ENCODE assay signal across 13 cellular contexts in genomic region chr4:78032446-78032845, GRCh38. TPM values are rescaled to one million over a fixed set of nuclear protein-coding genes. Genes with fewer than 3 reads are reported as not detected.
DNase-seq lines count a peak whose midpoint lies in the region; FAIRE-seq and TF ChIP-seq lines count a peak whose summit lies in the region.
"Had no signal": no experiment of that assay in that cellular context is flagged by ENCODE, and none has a peak within 500 bp of the region (broad histone marks: within the 10 kb centered on the region; RNA-seq: fewer than 3 reads in every experiment).

No MANE protein-coding gene starts in this region.

- in situ Hi-C loops in mammary epithelial cell (cut with MboI; ENCODE audit: low sequenced_read_pairs in 2 of 2), result no loop called here

- H3K36me3 Mint-ChIP-seq in progenitor cell of endocrine pancreas (ENCODE audit: insufficient read depth), result no peaks in the 10 kb centered on the region

- no peak overlapping the region for H3K4me3 Mint-ChIP-seq in progenitor cell of endocrine pancreas (ENCODE audit: low read depth)

- H3K4me2 ChIP-seq in mammary epithelial cell (ENCODE audit: insufficient read depth, low read depth, low read length), result no peak overlapping the region

- TF ChIP-seq CTCF in mammary epithelial cell (conservative IDR thresholded peaks at IDR 0.05 in 1 of 2, IDR thresholded peaks at IDR 0.05 in 1 of 2; ENCODE audit: extremely low read depth in 1 of 2, insufficient read depth in 1 of 2, low read depth in 1 of 2, low read length in 2 of 2) (peak in 1 of 2 donors; percentile 38), progenitor cell of endocrine pancreas (IDR thresholded peaks at IDR 0.05; ENCODE audit: unreplicated experiment) (no peak)

- no peak overlapping the region for H3K9ac ChIP-seq in mammary epithelial cell (ENCODE audit: insufficient read depth, low read length)

- no peaks in the 10 kb centered on the region for H3K79me2 ChIP-seq in mammary epithelial cell (ENCODE audit: insufficient read depth, low read length)

- CTCF ChIA-PET in mammary epithelial cell (lab: Charles Lee; ENCODE audit: low non-redundant PET), result no interaction called here

- no peak overlapping the region for H2AFZ ChIP-seq in mammary epithelial cell (ENCODE audit: low read depth, low read length)

- no peak overlapping the region for H3K27ac ChIP-seq in mammary epithelial cell (ENCODE audit: insufficient read depth, low read depth, low read length)
- H3K27ac ChIP-seq: body of pancreas, tibial nerve had no signal

- H3K9me3 ChIP-seq in mammary epithelial cell (replicated peaks; ENCODE audit: insufficient read depth, low read length), result no peaks in the 10 kb centered on the region
- H3K9me3 ChIP-seq: body of pancreas, tibial nerve had no signal

- no peak overlapping the region for H3K4me3 ChIP-seq in mammary epithelial cell (replicated peaks in 1 of 3; ENCODE audit: insufficient read depth in 1 of 3, low read depth in 2 of 3, low read length in 3 of 3)
- H3K4me3 ChIP-seq: body of pancreas, GM12878, K562, tibial nerve had no signal

- no TSS peak for BruUV-seq in mammary epithelial cell (replicated peaks; lab: Mats Ljungman, UMichigan)

- no peaks in the 10 kb centered on the region for H3K4me1 Mint-ChIP-seq in progenitor cell of endocrine pancreas (ENCODE audit: low read depth)

- intact Hi-C loops in mammary epithelial cell (cut with micrococcal nuclease), result no loop called here
- intact Hi-C loops in head of caudate nucleus (cut with DNase I), result no loop called here

- FAIRE-seq in HTR-8/SVneo (lab: Jason Lieb, UNC), result no peak
- FAIRE-seq: GM12878, K562 had no signal

- H3K4me1 ChIP-seq in mammary epithelial cell (ENCODE audit: insufficient read depth, low read length), result no peaks in the 10 kb centered on the region
- H3K4me1 ChIP-seq: body of pancreas, tibial nerve had no signal

- H4K20me1 ChIP-seq in mammary epithelial cell (ENCODE audit: insufficient read depth, low read length), result no peaks in the 10 kb centered on the region

- dilution Hi-C loops in mammary epithelial cell (cut with HindIII; ENCODE audit: low sequenced_read_pairs), result no loop called here

- H3K9me3 Mint-ChIP-seq in progenitor cell of endocrine pancreas (ENCODE audit: low read depth), result no peaks in the 10 kb centered on the region

- DNase-seq in DMS153 (lab: John Stamatoyannopoulos, UW) (peak; percentile 98), NCI-H1105 treated with DMSO at 0.1 percent for 48 hours (lab: John Stamatoyannopoulos, UW) (peak; percentile 98), NCI-H345 (lab: John Stamatoyannopoulos, UW) (peak; percentile 84), mammary epithelial cell (peak; percentile 20), HTR-8/SVneo (ENCODE audit: insufficient read length, low spot score) (no peak), head of caudate nucleus (no peak), progenitor cell of endocrine pancreas (ENCODE audit: low spot score, unreplicated experiment) (no peak)
- DNase-seq in stimulated activated CD8-positive, alpha-beta memory T cell treated with anti-CD3 and anti-CD28 coated beads, Interleukin-4, amount 100 ng/mL, for 48 hours, result no peak
- DNase-seq: body of pancreas; NK-92 treated with Interleukin-12 subunit alpha and Interleukin-12 subunit beta, amount 100 ng/mL, for 24 hours had no signal

- no peaks in the 10 kb centered on the region for H3K27me3 ChIP-seq in mammary epithelial cell (ENCODE audit: insufficient read depth, low read length)
- H3K27me3 ChIP-seq: body of pancreas, tibial nerve had no signal

- no peaks in the 10 kb centered on the region for H3K27me3 Mint-ChIP-seq in progenitor cell of endocrine pancreas

- H3K36me3 ChIP-seq in mammary epithelial cell (ENCODE audit: insufficient read depth, low read length), result no peaks in the 10 kb centered on the region
- H3K36me3 ChIP-seq: tibial nerve had no signal

- no peak overlapping the region for H3K27ac Mint-ChIP-seq in progenitor cell of endocrine pancreas

RNA-seq across cellular contexts. Expression of gene FRAS1, which starts 24.7 kb away (rescaled TPM):
- total RNA-seq in mammary epithelial cell, result 10 to 100 TPM; 18.6 to 55.8 TPM
- 5.2 TPM for polyA plus RNA-seq in mammary epithelial cell
- polyA minus RNA-seq in mammary epithelial cell, result 53.1 TPM
- total RNA-seq in progenitor cell of endocrine pancreas, result 163 and 166 TPM in 2 replicates

Comparison
In these comparisons a context has a peak if more than half of its experiments do, and no peak if none do; other contexts are left out.
1. DNase-seq: peak in DMS153 (single experiment), NCI-H1105 treated with DMSO at 0.1 percent for 48 hours (single experiment), NCI-H345 (single experiment) and mammary epithelial cell (single experiment); none in stimulated activated CD8-positive, alpha-beta memory T cell treated with anti-CD3 and anti-CD28 coated beads, Interleukin-4, amount 100 ng/mL, for 48 hours (single experiment), HTR-8/SVneo (single experiment), head of caudate nucleus (0 of 42) and progenitor cell of endocrine pancreas (single experiment).